In the genomic region with DNA sequence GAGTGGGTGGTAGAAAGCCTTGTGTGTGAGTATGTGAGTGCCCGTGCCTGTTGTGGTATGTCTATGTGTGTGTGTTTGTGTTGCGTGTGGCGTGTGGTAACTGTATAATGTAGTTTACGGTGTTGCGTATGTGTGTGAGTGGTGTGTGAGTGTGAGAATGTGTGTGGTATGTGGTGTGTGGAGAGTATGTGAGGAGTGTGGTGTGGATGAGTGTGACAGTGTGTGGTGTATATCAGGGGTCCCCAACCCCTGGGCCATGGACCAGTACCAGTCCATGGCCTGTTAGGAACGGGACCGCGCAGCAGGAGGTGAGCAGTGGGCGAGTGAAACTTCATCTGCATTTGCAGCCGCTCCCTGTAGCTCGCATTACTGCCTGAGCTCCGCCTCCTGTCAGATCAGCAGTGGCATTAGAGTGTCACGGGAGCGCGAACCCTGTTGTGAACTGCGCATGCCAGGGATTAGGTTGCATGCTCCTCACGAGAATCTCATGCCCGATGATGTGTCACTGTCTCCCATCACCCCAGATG, we compare ENCODE assay signal across 9 cellular contexts. TPM values are rescaled to one million over a fixed set of nuclear protein-coding genes. Genes with fewer than 3 reads are reported as not detected.
DNase-seq lines count a peak whose midpoint lies in the region; ATAC-seq lines count a peak whose summit lies in the region.
"Had no signal": no experiment of that assay in that cellular context is flagged by ENCODE, and none has a peak within 500 bp of the region (broad histone marks: within the 10 kb centered on the region; RNA-seq: fewer than 3 reads in every experiment).

No MANE protein-coding gene starts in this region.

- no peaks in the 10 kb centered on the region for H3K4me1 ChIP-seq in SJCRH30

- DNase-seq in ACHN (peak; percentile 77), GOT3 (lab: John Stamatoyannopoulos, UW) (peak; percentile 47), SJCRH30 (peak; percentile 32 to 43), left ventricle myocardium superior (peak; percentile 56), cortex of kidney (lab: John Stamatoyannopoulos, UW) (no peak)
- DNase-seq in activated CD8-positive, alpha-beta memory T cell treated with anti-CD3 and anti-CD28 coated beads, Interleukin-2, amount 50 U/mL, for 48 hours, result no peak
- no peak for DNase-seq in central memory CD4-positive, alpha-beta T cell
- DNase-seq: activated T-cell treated with anti-CD3 and anti-CD28 coated beads, Interleukin-2, amount 50 U/mL, for 4 hours had no signal

- in situ Hi-C loops in ACHN (cut with HindIII; ENCODE audit: low pct_ligation_motif_present, low pct_unique_long_range_greater_than_20kb, low sequenced_read_pairs), result no loop called here

- no peaks in the 10 kb centered on the region for H3K36me3 ChIP-seq in SJCRH30

- ATAC-seq in left ventricle myocardium superior (peak; percentile 59), HG02678 (IDR thresholded peaks at IDR 0.05; ENCODE audit: unreplicated experiment) (no peak)

- no peaks in the 10 kb centered on the region for H3K27me3 ChIP-seq in SJCRH30

- H3K4me3 ChIP-seq in SJCRH30, result no peak overlapping the region

- H3K9me3 ChIP-seq in SJCRH30 (replicated peaks), result no peaks in the 10 kb centered on the region

- no peak overlapping the region for H3K27ac ChIP-seq in SJCRH30

- intact Hi-C loops in left ventricle myocardium superior (cut with micrococcal nuclease), result no loop called here

RNA-seq across cellular contexts. Expression of gene UPK3A, which starts 5.7 kb away (rescaled TPM):
- total RNA-seq in SJCRH30 (2014; rRNA removed; shearing (Covaris generic)), result not detected in 2 replicates
- 0.25 TPM for total RNA-seq in left ventricle myocardium superior
- total RNA-seq: activated T-cell treated with anti-CD3 and anti-CD28 coated beads, Interleukin-2, amount 50 U/mL, for 4 hours had no signal

RNA-seq across cellular contexts. Expression of gene FAM118A, which starts 19.3 kb away (rescaled TPM):
- total RNA-seq in SJCRH30 (2014; rRNA removed; shearing (Covaris generic)), result 11.6 and 13.8 TPM in 2 replicates
- total RNA-seq in left ventricle myocardium superior, result 20.7 TPM

RNA-seq across cellular contexts. Expression of gene KIAA0930, which starts 49.8 kb away (rescaled TPM):
- total RNA-seq in SJCRH30 (2014; rRNA removed; shearing (Covaris generic)), result 9.3 and 15.2 TPM in 2 replicates
- total RNA-seq in left ventricle myocardium superior, result 24.1 TPM

Comparison
In these comparisons a context has a peak if more than half of its experiments do, and no peak if none do; other contexts are left out.
1. DNase-seq: peak in ACHN (single experiment), GOT3 (single experiment), SJCRH30 (2 of 2) and left ventricle myocardium superior (single experiment); none in cortex of kidney (single experiment), activated CD8-positive, alpha-beta memory T cell treated with anti-CD3 and anti-CD28 coated beads, Interleukin-2, amount 50 U/mL, for 48 hours (single experiment) and central memory CD4-positive, alpha-beta T cell (single experiment).